In the genomic region with DNA sequence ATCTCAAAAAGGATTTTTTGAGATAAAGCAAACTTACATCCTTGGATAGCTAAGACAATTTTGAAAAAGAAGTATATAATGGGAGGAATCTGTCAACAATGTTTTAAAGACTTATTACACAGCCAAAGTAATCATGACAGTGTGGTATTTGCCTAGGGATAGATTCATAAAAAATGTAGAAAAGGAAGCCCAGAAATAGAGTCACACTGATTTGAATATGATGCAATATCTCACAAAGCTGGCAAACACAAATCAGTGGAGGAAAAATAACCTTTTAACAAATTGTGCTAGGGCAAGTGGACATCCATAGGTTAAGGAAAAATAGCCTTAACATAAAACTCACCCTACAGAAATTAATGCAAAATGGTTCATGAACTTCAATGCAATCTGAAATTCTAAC, we compare ENCODE assay signal across 19 cellular contexts. TPM values are rescaled to one million over a fixed set of nuclear protein-coding genes. Genes with fewer than 3 reads are reported as not detected.
"Had no signal": no experiment of that assay in that cellular context is flagged by ENCODE, and none has a peak within 500 bp of the region (broad histone marks: within the 10 kb centered on the region; RNA-seq: fewer than 3 reads in every experiment).

No MANE protein-coding gene starts in this region.

- H3K9me3 ChIP-seq: gastrocnemius medialis, thoracic aorta had no signal

- H3K27me3 ChIP-seq: breast epithelium, esophagus muscularis mucosa, gastrocnemius medialis, left lung had no signal

- H3K36me3 ChIP-seq: breast epithelium, esophagus muscularis mucosa, gastrocnemius medialis, left lung, thoracic aorta had no signal

- H3K4me1 ChIP-seq: breast epithelium, esophagus muscularis mucosa, gastrocnemius medialis had no signal

- H3K4me3 ChIP-seq: breast epithelium, esophagus muscularis mucosa, gastrocnemius medialis, left lung, thoracic aorta had no signal

- H3K27ac ChIP-seq: breast epithelium, esophagus muscularis mucosa, gastrocnemius medialis, left lung, thoracic aorta, VCaP had no signal

- DNase-seq: activated CD4-positive, alpha-beta memory T cell treated with anti-CD3 and anti-CD28 coated beads for 36 hours; activated CD8-positive, alpha-beta memory T cell treated with anti-CD3 and anti-CD28 coated beads, Interleukin-2, amount 50 U/mL, for 4 hours; activated naive CD8-positive, alpha-beta T cell treated with anti-CD3 and anti-CD28 coated beads, Interleukin-2, amount 10 ng/mL, durations not matched to agents 7 days and 5 days; anterior cingulate cortex; gastrocnemius medialis; left lung; nephron progenitor cell; stimulated activated CD4-positive, alpha-beta T cell treated with anti-CD3 and anti-CD28 coated beads, Interleukin-15, amount 100 ng/mL, for 24 hours; stimulated activated CD4-positive, alpha-beta T cell treated with anti-CD3 and anti-CD28 coated beads, Interleukin-4, amount 100 ng/mL, for 4 hours; stimulated activated naive CD8-positive, alpha-beta T cell treated with anti-CD3 and anti-CD28 coated beads, Interleukin-15, amount 100 ng/mL, for 72 hours; T1000 had no signal

- ATAC-seq: gastrocnemius medialis; left lung; stimulated activated naive CD8-positive, alpha-beta T cell treated with anti-CD3 and anti-CD28 coated beads, Interleukin-15, amount 100 ng/mL, for 72 hours had no signal

RNA-seq across cellular contexts. Expression of a gene that starts 6.0 kb away (rescaled TPM):
- total RNA-seq: activated CD4-positive, alpha-beta memory T cell treated with anti-CD3 and anti-CD28 coated beads for 36 hours; activated naive CD8-positive, alpha-beta T cell treated with anti-CD3 and anti-CD28 coated beads, Interleukin-2, amount 10 ng/mL, durations not matched to agents 7 days and 5 days; esophagus muscularis mucosa; gastrocnemius medialis; osteoblast; skeletal muscle tissue; thoracic aorta; urinary bladder had no signal
- polyA plus RNA-seq: keratinocyte, urinary bladder had no signal
